In the genomic region with DNA sequence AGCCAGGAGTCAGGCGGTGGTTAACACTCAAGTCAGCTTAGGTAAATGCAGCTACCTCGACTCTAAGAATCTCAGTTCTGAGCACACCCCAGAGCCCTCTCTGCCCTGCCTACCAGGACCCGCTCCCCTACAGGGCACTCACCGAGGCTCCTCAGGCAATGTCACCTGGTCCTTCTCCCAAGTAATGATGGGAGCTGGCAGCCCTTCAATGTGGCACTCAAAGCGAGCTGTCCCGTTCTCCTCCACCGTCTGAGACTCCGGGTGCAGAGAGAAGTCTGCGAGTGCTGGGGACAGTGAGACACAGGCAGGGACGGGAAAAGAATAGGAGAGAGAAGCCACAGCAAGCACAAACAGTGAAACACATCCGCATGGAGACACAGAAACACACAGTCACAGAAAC, we compare ENCODE assay signal across 14 cellular contexts. TPM values are rescaled to one million over a fixed set of nuclear protein-coding genes. Genes with fewer than 3 reads are reported as not detected.
DNase-seq lines count a peak whose midpoint lies in the region; ATAC-seq, FAIRE-seq and TF ChIP-seq lines count a peak whose summit lies in the region.
"Had no signal": no experiment of that assay in that cellular context is flagged by ENCODE, and none has a peak within 500 bp of the region (broad histone marks: within the 10 kb centered on the region; RNA-seq: fewer than 3 reads in every experiment).

No MANE protein-coding gene starts in this region.

- H3K4me1 ChIP-seq in BLaER1 treated with 17β-estradiol and CSF1 and Interleukin-3, amounts not matched to agents 10 nM and 100 nM: peaks cover 36 to 53% (median 45%) of the 10 kb centered on the region in 10 experiments
- H3K4me1 ChIP-seq in astrocyte (ENCODE audit: insufficient read depth, low read length): peaks cover 57% of the 10 kb centered on the region
- peaks cover 0 to 6% of the 10 kb centered on the region in 2 donors for H3K4me1 ChIP-seq in left lung
- H3K4me1 ChIP-seq in smooth muscle cell (ENCODE audit: low read depth): peaks cover 43% of the 10 kb centered on the region
- H3K4me1 ChIP-seq in Peyer's patch: peaks cover 0 to 1% (median 0%) of the 10 kb centered on the region in 4 donors

- no peak for TF ChIP-seq POLR2A in Peyer's patch (IDR thresholded peaks at IDR 0.05)

- H3K4me1 Mint-ChIP-seq in astrocyte (ENCODE audit: low read depth, unreplicated experiment): peaks cover 47% of the 10 kb centered on the region
- H3K4me1 Mint-ChIP-seq: CD4-positive, CD25-positive, alpha-beta regulatory T cell had no signal

- peak overlapping the region; percentile 71 to 93 (median 83); a peak in 21 of 22 replicates for H3K4me2 ChIP-seq in BLaER1 treated with 17β-estradiol and CSF1 and Interleukin-3, amounts not matched to agents 10 nM and 100 nM
- H3K4me2 ChIP-seq in astrocyte (ENCODE audit: low read length): peak overlapping the region; percentile 55
- no peak overlapping the region for H3K4me2 ChIP-seq in smooth muscle cell

- TF ChIP-seq CTCF in astrocyte (IDR thresholded peaks at IDR 0.05; ENCODE audit: insufficient read depth, low read depth, low read length): no peak
- TF ChIP-seq CTCF in left lung (IDR thresholded peaks at IDR 0.05): no peak
- no peak for TF ChIP-seq CTCF in smooth muscle cell (IDR thresholded peaks at IDR 0.05; ENCODE audit: borderline replicate concordance, insufficient read depth, poor library complexity, severe bottlenecking)
- no peak for TF ChIP-seq CTCF in Peyer's patch (IDR thresholded peaks at IDR 0.05)

- H3K9me3 Mint-ChIP-seq in astrocyte (ENCODE audit: unreplicated experiment): no peaks in the 10 kb centered on the region
- H3K9me3 Mint-ChIP-seq: CD4-positive, CD25-positive, alpha-beta regulatory T cell had no signal

- H3K9me3 ChIP-seq in BLaER1 treated with 17β-estradiol and CSF1 and Interleukin-3, amounts not matched to agents 10 nM and 100 nM (replicated peaks in 1 of 11): no peaks in the 10 kb centered on the region
- H3K9me3 ChIP-seq in astrocyte (ENCODE audit: insufficient read depth, low read depth, low read length) (no peaks in the 10 kb centered on the region), left lung (no peaks in the 10 kb centered on the region), smooth muscle cell (replicated peaks; ENCODE audit: low read depth) (no peaks in the 10 kb centered on the region), Peyer's patch (no peaks in the 10 kb centered on the region)

- H3K27me3 ChIP-seq in BLaER1 treated with 17β-estradiol and CSF1 and Interleukin-3, amounts not matched to agents 10 nM and 100 nM: 0 out of 22 replicates have a peak, but pooled peaks cover 0 to 3% (median 0%) of the 10 kb centered on the region in 11 experiments
- H3K27me3 ChIP-seq in astrocyte (ENCODE audit: insufficient read depth, low read length): no peaks in the 10 kb centered on the region
- H3K27me3 ChIP-seq in left lung: peaks cover 0 to 24% of the 10 kb centered on the region in 2 donors
- no peaks in the 10 kb centered on the region for H3K27me3 ChIP-seq in smooth muscle cell (ENCODE audit: low read depth)
- H3K27me3 ChIP-seq in Peyer's patch: no peaks in the 10 kb centered on the region

- peak overlapping the region; percentile 75 for H3K27ac Mint-ChIP-seq in astrocyte (ENCODE audit: unreplicated experiment)
- H3K27ac Mint-ChIP-seq: CD4-positive, CD25-positive, alpha-beta regulatory T cell had no signal

- no peak for FAIRE-seq in astrocyte (lab: Jason Lieb, UNC)

- no peak for DNase-seq in astrocyte (ENCODE audit: low read depth)
- no peak for DNase-seq in left lung
- no peak for DNase-seq in smooth muscle cell (lab: John Stamatoyannopoulos, UW; ENCODE audit: unreplicated experiment)
- no peak for DNase-seq in stimulated activated CD4-positive, alpha-beta T cell treated with anti-CD3 and anti-CD28 coated beads, Interleukin-15, amount 100 ng/mL, for 24 hours
- DNase-seq in Peyer's patch: no peak
- DNase-seq: CD4-positive, CD25-positive, alpha-beta regulatory T cell; DMS79 treated with DMSO at 0.1 percent for 48 hours; GOT3; MM.1S; NCI-H1105; NCI-H1694 treated with DMSO at 0.1 percent for 48 hours; RPMI8226 had no signal

- intact Hi-C loops in left lung (cut with DNase I): no loop called here

- peaks cover 6% of the 10 kb centered on the region for H3K36me3 Mint-ChIP-seq in astrocyte (ENCODE audit: low read depth, unreplicated experiment)
- H3K36me3 Mint-ChIP-seq: CD4-positive, CD25-positive, alpha-beta regulatory T cell had no signal

- H3K9ac ChIP-seq in BLaER1 treated with 17β-estradiol and CSF1 and Interleukin-3, amounts not matched to agents 10 nM and 100 nM: no peak overlapping the region
- H3K9ac ChIP-seq in astrocyte (ENCODE audit: low read length) (no peak overlapping the region), smooth muscle cell (ENCODE audit: low read depth) (no peak overlapping the region)

- H3K79me2 ChIP-seq in astrocyte (ENCODE audit: insufficient read depth, low read length): no peaks in the 10 kb centered on the region
- peaks cover 49% of the 10 kb centered on the region for H3K79me2 ChIP-seq in smooth muscle cell (ENCODE audit: low read depth)

- H3K27me3 Mint-ChIP-seq in astrocyte (ENCODE audit: low read depth, unreplicated experiment): no peaks in the 10 kb centered on the region

- peaks cover 13% of the 10 kb centered on the region for H3F3A ChIP-seq in smooth muscle cell (ENCODE audit: low read depth)

- no peaks in the 10 kb centered on the region for H3K36me3 ChIP-seq in BLaER1 treated with 17β-estradiol and CSF1 and Interleukin-3, amounts not matched to agents 10 nM and 100 nM
- H3K36me3 ChIP-seq in astrocyte (ENCODE audit: insufficient read depth, low read length) (no peaks in the 10 kb centered on the region), left lung (no peaks in the 10 kb centered on the region), smooth muscle cell (ENCODE audit: low read depth) (no peaks in the 10 kb centered on the region), Peyer's patch (no peaks in the 10 kb centered on the region)

- H4K20me1 ChIP-seq in BLaER1 treated with 17β-estradiol and CSF1 and Interleukin-3, amounts not matched to agents 10 nM and 100 nM: peaks cover 0 to 7% (median 0%) of the 10 kb centered on the region in 11 experiments; a peak in 2 of 22 replicates
- H4K20me1 ChIP-seq in astrocyte (ENCODE audit: insufficient read depth, low read length) (no peaks in the 10 kb centered on the region), smooth muscle cell (ENCODE audit: low read depth) (peaks cover 24% of the 10 kb centered on the region)

- ATAC-seq in left lung (peak; percentile 33), GM18861 (IDR thresholded peaks at IDR 0.05; ENCODE audit: unreplicated experiment) (no peak)

- no peak overlapping the region for H3K4me3 ChIP-seq in BLaER1 treated with 17β-estradiol and CSF1 and Interleukin-3, amounts not matched to agents 10 nM and 100 nM
- no peak overlapping the region for H3K4me3 ChIP-seq in astrocyte (ENCODE audit: insufficient read depth, low read depth, low read length)
- no peak overlapping the region for H3K4me3 ChIP-seq in left lung
- H3K4me3 ChIP-seq in smooth muscle cell: no peak overlapping the region
- H3K4me3 ChIP-seq in Peyer's patch: no peak overlapping the region

- H3K27ac ChIP-seq in BLaER1 treated with 17β-estradiol and CSF1 and Interleukin-3, amounts not matched to agents 10 nM and 100 nM: peak overlapping the region in 1 of 11 experiments; percentile 27; a peak in 1 of 22 replicates
- H3K27ac ChIP-seq in astrocyte (ENCODE audit: low read depth, low read length): peak overlapping the region; percentile 38
- H3K27ac ChIP-seq in left lung: no peak overlapping the region
- H3K27ac ChIP-seq in smooth muscle cell (ENCODE audit: low read depth): peak overlapping the region; percentile 94
- no peak overlapping the region for H3K27ac ChIP-seq in Peyer's patch

- H2AFZ ChIP-seq in astrocyte (ENCODE audit: low read depth, low read length): no peak overlapping the region
- no peak overlapping the region for H2AFZ ChIP-seq in smooth muscle cell (ENCODE audit: low read depth)

- WGBS in smooth muscle cell (ENCODE audit: low lambda C conversion rate): 96% methylated on average over 11 of the region's 11 CpGs

- no peak overlapping the region for H3K4me3 Mint-ChIP-seq in astrocyte (ENCODE audit: unreplicated experiment)

RNA-seq across cellular contexts. Expression of gene IGDCC4, which starts 12.7 kb away (rescaled TPM):
- total RNA-seq in astrocyte (28.1 and 30.7 TPM in 2 replicates), left lung (1 to 10 TPM; 1.9 to 5.4 TPM), smooth muscle cell (20.0 and 20.5 TPM in 2 replicates), Peyer's patch (1 to 10 TPM in 2 of 4 donors, under 1 TPM in 1, not detected in 1; 0.40 to 3.3 (median 1.0) TPM)
- 24.2 and 25.2 TPM in 2 replicates for polyA plus RNA-seq in smooth muscle cell

RNA-seq across cellular contexts. Expression of gene IGDCC3, which starts 32.2 kb away (rescaled TPM):
- total RNA-seq in astrocyte (8.4 and 11.0 TPM in 2 replicates), left lung (under 1 TPM in 1 of 2 donors, not detected in 1; 0.20 TPM), smooth muscle cell (2.6 and 3.2 TPM in 2 replicates), Peyer's patch (not detected)
- polyA plus RNA-seq in smooth muscle cell: 5.9 and 8.5 TPM in 2 replicates
- total RNA-seq: CD4-positive, CD25-positive, alpha-beta regulatory T cell had no signal
- polyA plus RNA-seq: CD4-positive, CD25-positive, alpha-beta regulatory T cell had no signal

Comparison
In these comparisons a context has a peak if more than half of its experiments do, and no peak if none do; other contexts are left out.
1. H3K27ac ChIP-seq: peak in astrocyte (single experiment) and smooth muscle cell (single experiment); none in left lung (0 of 2) and Peyer's patch (0 of 4).